In the genomic region with DNA sequence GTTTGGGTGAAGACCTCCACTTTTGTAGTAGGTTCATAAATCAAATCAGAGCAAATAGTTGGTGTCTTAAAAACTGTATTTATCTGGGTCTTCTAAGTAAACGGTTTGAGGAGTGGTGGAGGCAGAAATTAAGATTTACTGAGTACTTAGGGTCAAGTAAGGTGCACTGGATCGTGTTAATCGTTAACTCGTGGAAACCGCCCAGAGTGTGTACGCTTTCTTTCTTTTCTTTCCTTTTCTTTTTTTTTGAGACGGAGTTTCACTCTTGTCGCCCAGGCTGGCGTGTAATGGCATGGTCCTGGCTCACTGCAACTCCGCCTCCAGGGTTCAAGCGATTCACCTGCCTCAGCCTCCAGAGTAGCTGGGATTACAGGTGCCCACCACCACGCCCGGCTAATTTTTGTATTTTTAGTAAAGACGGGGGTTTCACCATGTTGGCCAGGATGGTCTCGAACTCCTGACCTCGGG, we compare ENCODE assay signal across 6 cellular contexts. TPM values are rescaled to one million over a fixed set of nuclear protein-coding genes. Genes with fewer than 3 reads are reported as not detected.
DNase-seq lines count a peak whose midpoint lies in the region; ATAC-seq, FAIRE-seq and TF ChIP-seq lines count a peak whose summit lies in the region.
"Not testable (repeated sequence)": the region's sequence is repeated elsewhere in the genome, so short reads cannot be mapped to it uniquely, and the experiment has no call there.

No MANE protein-coding gene starts in this region.

- H3K9ac ChIP-seq in neural progenitor cell = not testable (repeated sequence)

- not testable (repeated sequence) for H4K20me1 ChIP-seq in neural progenitor cell (ENCODE audit: low read depth)

- peak overlapping the region; percentile 17 for H2AFZ ChIP-seq in neural progenitor cell (replicated peaks)

- not testable (repeated sequence) for FAIRE-seq in bronchial epithelial cell (lab: Jason Lieb, UNC)

- not testable (repeated sequence) for DNase-seq in H7; T-helper 17 cell; bronchial epithelial cell (ENCODE audit: low read depth); neural progenitor cell (ENCODE audit: low spot score); type B pancreatic cell (ENCODE audit: extremely low spot score, unreplicated experiment)

- not testable (repeated sequence) for H3K9me3 ChIP-seq in T-helper 17 cell (ENCODE audit: control insufficient read depth, low read length, poor library complexity, severe bottlenecking); neural progenitor cell (ENCODE audit: low read depth)

- not testable (repeated sequence) for H3K9me3 Mint-ChIP-seq in neural progenitor cell, type B pancreatic cell

- H3F3A ChIP-seq in neural progenitor cell (ENCODE audit: low read depth) = peaks cover 38% of the 10 kb centered on the region

- H3K27ac Mint-ChIP-seq in T-helper 17 cell = peak overlapping the region; percentile 92
- H3K27ac Mint-ChIP-seq in neural progenitor cell = not testable (repeated sequence)
- peak overlapping the region; percentile 84 for H3K27ac Mint-ChIP-seq in type B pancreatic cell

- H3K4me1 Mint-ChIP-seq in T-helper 17 cell (peaks cover 29% of the 10 kb centered on the region), neural progenitor cell (peaks cover 28% of the 10 kb centered on the region), type B pancreatic cell (ENCODE audit: unreplicated experiment) (peaks cover 23% of the 10 kb centered on the region)

- H3K27me3 Mint-ChIP-seq in T-helper 17 cell, type B pancreatic cell: not testable (repeated sequence)
- H3K27me3 Mint-ChIP-seq in neural progenitor cell (ENCODE audit: insufficient read depth, low read depth) = peaks cover 12% of the 10 kb centered on the region

- ATAC-seq in T-helper 17 cell = not testable (repeated sequence)

- H3K4me1 ChIP-seq in neural progenitor cell = peaks cover 13% of the 10 kb centered on the region

- H3K4me3 ChIP-seq in H7 (ENCODE audit: insufficient read depth, low read depth, low read length) (peak overlapping the region; percentile 41), bronchial epithelial cell (ENCODE audit: low read depth, low read length) (peak overlapping the region; percentile 68), iPS-11a (ENCODE audit: low read depth, low read length) (peak overlapping the region; percentile 91), neural progenitor cell (peak overlapping the region; percentile 98)

- H3K36me3 ChIP-seq in H7 (replicated peaks; ENCODE audit: control insufficient read depth, insufficient read depth, low read length) = peaks cover 13% of the 10 kb centered on the region
- peaks cover 11% of the 10 kb centered on the region for H3K36me3 ChIP-seq in bronchial epithelial cell (ENCODE audit: control insufficient read depth, insufficient read depth, low read length)
- H3K36me3 ChIP-seq in neural progenitor cell = not testable (repeated sequence)

- not testable (repeated sequence) for TF ChIP-seq CTCF in bronchial epithelial cell (IDR thresholded peaks at IDR 0.05; ENCODE audit: insufficient read depth, low read length, severe bottlenecking); neural progenitor cell (IDR thresholded peaks at IDR 0.05); type B pancreatic cell (conservative IDR thresholded peaks at IDR 0.05)

- H3K36me3 Mint-ChIP-seq in T-helper 17 cell (ENCODE audit: low read depth); type B pancreatic cell: not testable (repeated sequence)
- peaks cover 10% of the 10 kb centered on the region for H3K36me3 Mint-ChIP-seq in neural progenitor cell

- H3K4me3 Mint-ChIP-seq in T-helper 17 cell (peak overlapping the region; percentile 99), neural progenitor cell (peak overlapping the region; percentile 99), type B pancreatic cell (peak overlapping the region; percentile 99)

- H3K27ac ChIP-seq in neural progenitor cell = not testable (repeated sequence)

- peaks cover 18% of the 10 kb centered on the region for H3K79me2 ChIP-seq in neural progenitor cell (ENCODE audit: low read depth)

- H3K4me2 ChIP-seq in neural progenitor cell = peak overlapping the region; percentile 71

- not testable (repeated sequence) for H3K27me3 ChIP-seq in H7 (ENCODE audit: control insufficient read depth, insufficient read depth, low read length); bronchial epithelial cell (ENCODE audit: control insufficient read depth, insufficient read depth, low read length); neural progenitor cell

RNA-seq across cellular contexts. Expression of gene GTF2H4, which starts 0.7 kb away (rescaled TPM):
- total RNA-seq in H7 (2014; rRNA removed; shearing (Covaris generic)) = 30.5 and 30.9 TPM in 2 replicates
- total RNA-seq in T-helper 17 cell = 10 to 100 TPM; 11.6 to 19.7 TPM
- 10.0 and 10.6 TPM in 2 replicates for total RNA-seq in bronchial epithelial cell
- total RNA-seq in neural progenitor cell (ENCODE audit: low replicate concordance) = 29.2 and 50.0 TPM in 2 replicates
- total RNA-seq in type B pancreatic cell (ENCODE audit: low replicate concordance) = 40.8 and 78.7 TPM in 2 replicates

RNA-seq across cellular contexts. Expression of gene VARS2, which starts 6.7 kb away (rescaled TPM):
- total RNA-seq in H7 (2014; rRNA removed; shearing (Covaris generic)) = 54.4 and 60.5 TPM in 2 replicates
- 10 to 100 TPM; 24.4 to 30.5 TPM for total RNA-seq in T-helper 17 cell
- 24.6 and 26.3 TPM in 2 replicates for total RNA-seq in bronchial epithelial cell
- 21.5 and 64.6 TPM in 2 replicates for total RNA-seq in neural progenitor cell (ENCODE audit: low replicate concordance)
- total RNA-seq in type B pancreatic cell (ENCODE audit: low replicate concordance) = 43.8 and 79.4 TPM in 2 replicates

RNA-seq across cellular contexts. Expression of gene DDR1, which starts 23.0 kb away (rescaled TPM):
- 117 and 127 TPM in 2 replicates for total RNA-seq in H7 (2014; rRNA removed; shearing (Covaris generic))
- total RNA-seq in T-helper 17 cell = 1 to 10 TPM; 1.8 to 5.6 TPM
- 149 and 194 TPM in 2 replicates for total RNA-seq in bronchial epithelial cell
- total RNA-seq in neural progenitor cell (ENCODE audit: low replicate concordance) = 85.3 and 234 TPM in 2 replicates
- total RNA-seq in type B pancreatic cell (ENCODE audit: low replicate concordance) = 197 and 315 TPM in 2 replicates

RNA-seq across cellular contexts. Expression of gene SFTA2, which starts 24.6 kb away (rescaled TPM):
- total RNA-seq in H7 (2014; rRNA removed; shearing (Covaris generic)) = not detected in 2 replicates
- total RNA-seq in T-helper 17 cell = not detected
- not detected in 2 replicates for total RNA-seq in bronchial epithelial cell
- not detected in 2 replicates for total RNA-seq in neural progenitor cell (ENCODE audit: low replicate concordance)
- 2.7 and 3.6 TPM in 2 replicates for total RNA-seq in type B pancreatic cell (ENCODE audit: low replicate concordance)

RNA-seq across cellular contexts. Expression of gene MUCL3, which starts 33.4 kb away (rescaled TPM):
- not detected in 2 replicates for total RNA-seq in H7 (2014; rRNA removed; shearing (Covaris generic))
- not detected for total RNA-seq in T-helper 17 cell
- under 0.01 TPM in 1 of 2 replicates, not detected in the other for total RNA-seq in bronchial epithelial cell
- 0.03 TPM in 1 of 2 replicates, not detected in the other for total RNA-seq in neural progenitor cell (ENCODE audit: low replicate concordance)
- 0.31 and 3.5 TPM in 2 replicates for total RNA-seq in type B pancreatic cell (ENCODE audit: low replicate concordance)

Comparison
In these comparisons a context has a peak if more than half of its experiments do, and no peak if none do; other contexts are left out.
1. H3K4me3 ChIP-seq: peak in every context shown above with its lines; median percentile 98 in neural progenitor cell; 91 in iPS-11a; 68 in bronchial epithelial cell; 41 in H7.
2. RNA of gene DDR1, which starts 23.0 kb away (total RNA-seq): 197 to 315 TPM in type B pancreatic cell, 149 to 194 TPM in bronchial epithelial cell, 117 to 127 TPM in H7 and 85.3 to 234 TPM in neural progenitor cell; 1.8 to 5.6 TPM in T-helper 17 cell; every median in the first group is over 10 times any median in the second.
3. Peak in every context shown above with its lines, with median percentiles within 50 percentile points of each other: H3K4me3 Mint-ChIP-seq.